ENCODE assay signal across 24 cellular contexts in genomic region chr4:2615821-2616220, GRCh38.
DNase-seq lines count a peak whose midpoint lies in the region; ATAC-seq, FAIRE-seq and TF ChIP-seq lines count a peak whose summit lies in the region.
"Had no signal": no experiment of that assay in that cellular context is flagged by ENCODE, and none has a peak within 500 bp of the region (broad histone marks: within the 10 kb centered on the region; RNA-seq: fewer than 3 reads in every experiment).

No MANE protein-coding gene starts in this region.

- CTCF ChIA-PET in H1 (lab: Charles Lee; ENCODE audit: partially characterized antibody), result interaction anchor here (0.7 to 1.2 kb wide), 3 partner anchors 15 to 92 kb away, joined by 3 to 4 read pairs (median 4); no protein-coding TSS in a partner anchor
- CTCF ChIA-PET in HEK293T (lab: Yijun Ruan, JAX), result no interaction called here

- no peak for TF ChIP-seq EP300 in Ishikawa (IDR thresholded peaks at IDR 0.05; ENCODE audit: borderline replicate concordance)
- TF ChIP-seq EP300 in H1 (IDR thresholded peaks at IDR 0.05; ENCODE audit: borderline replicate concordance in 1 of 2, low read depth in 2 of 2, low read length in 2 of 2), result no peak

- POLR2A ChIA-PET in H1 (lab: Charles Lee; ENCODE audit: partially characterized antibody), result interaction anchor here (1.1 kb wide), 1 partner anchor 459 kb away, joined by 3 read pairs; the partner anchor contains the start of genes HTT and HTT-AS
- POLR2A ChIA-PET in HEK293T (lab: Yijun Ruan, JAX), result no interaction called here

- H3K4me3 Mint-ChIP-seq in stimulated activated effector memory CD8-positive, alpha-beta T cell treated with anti-CD3 and anti-CD28 coated beads, Interleukin-12 subunit alpha, Interleukin-12 subunit beta, amount 100 ng/mL, for 72 hours, result no peak overlapping the region
- H3K4me3 Mint-ChIP-seq: CD8-positive, alpha-beta T cell had no signal

- no peak overlapping the region for H3K9ac ChIP-seq in H1 (replicated peaks in 1 of 4; ENCODE audit: extremely low read depth in 1 of 4, low read depth in 3 of 4, low read length in 3 of 4)
- H3K9ac ChIP-seq: SK-N-SH had no signal

- peaks cover 0 to 4% of the 10 kb centered on the region in 2 experiments for H4K20me1 ChIP-seq in H1 (replicated peaks in 1 of 2; ENCODE audit: control insufficient read depth in 1 of 2, insufficient read depth in 2 of 2, low read length in 2 of 2)

- no peaks in the 10 kb centered on the region for H3K36me3 ChIP-seq in H1 (ENCODE audit: control insufficient read depth in 2 of 4, insufficient read depth in 4 of 4, low read length in 3 of 4)
- H3K36me3 ChIP-seq in aorta (ENCODE audit: control insufficient read depth in 1 of 2, insufficient read depth in 2 of 2, low read length in 1 of 2), result no peaks in the 10 kb centered on the region
- H3K36me3 ChIP-seq: BE2C had no signal

- H4K8ac ChIP-seq in H1 (ENCODE audit: extremely low read depth, insufficient read depth, low read length), result no peak overlapping the region

- TF ChIP-seq POLR2A in H1 (IDR thresholded peaks at IDR 0.05; ENCODE audit: control extremely low read depth in 1 of 2, low read depth in 2 of 2, low read length in 2 of 2), result no peak

- no peaks in the 10 kb centered on the region for H3K9me3 Mint-ChIP-seq in stimulated activated effector memory CD8-positive, alpha-beta T cell treated with anti-CD3 and anti-CD28 coated beads, Interleukin-12 subunit alpha, Interleukin-12 subunit beta, amount 100 ng/mL, for 72 hours
- H3K9me3 Mint-ChIP-seq: CD8-positive, alpha-beta T cell had no signal

- H3K14ac ChIP-seq in H1 (ENCODE audit: insufficient read length), result no peak overlapping the region

- H2BK120ac ChIP-seq in H1 (replicated peaks; ENCODE audit: low read depth, low read length), result no peak overlapping the region

- no peak for FAIRE-seq in H1 (lab: Jason Lieb, UNC)
- FAIRE-seq: GM12878, H54, HTR-8/SVneo had no signal

- no peak overlapping the region for H2BK20ac ChIP-seq in H1 (ENCODE audit: low read length)

- no peak overlapping the region for H4K5ac ChIP-seq in H1 (ENCODE audit: insufficient read length, low read depth, low read length)

- H2AFZ ChIP-seq in H1 (ENCODE audit: low read length), result no peak overlapping the region

- peak overlapping the region; percentile 43 for H3K27ac Mint-ChIP-seq in stimulated activated effector memory CD8-positive, alpha-beta T cell treated with anti-CD3 and anti-CD28 coated beads, Interleukin-12 subunit alpha, Interleukin-12 subunit beta, amount 100 ng/mL, for 72 hours
- H3K27ac Mint-ChIP-seq: CD8-positive, alpha-beta T cell had no signal

- H2BK5ac ChIP-seq in H1 (ENCODE audit: low read depth, low read length), result no peak overlapping the region

- H3K9me3 ChIP-seq in H1 (ENCODE audit: insufficient read depth in 2 of 2, low read depth in 1 of 2, low read length in 1 of 2) (no peaks in the 10 kb centered on the region), aorta (ENCODE audit: control insufficient read depth, low read length) (no peaks in the 10 kb centered on the region)
- H3K9me3 ChIP-seq: BE2C, SK-N-SH had no signal

- H2AK5ac ChIP-seq in H1 (ENCODE audit: low read depth, low read length), result no peak overlapping the region

- peaks cover 33% of the 10 kb centered on the region for H3K4me1 Mint-ChIP-seq in stimulated activated effector memory CD8-positive, alpha-beta T cell treated with anti-CD3 and anti-CD28 coated beads, Interleukin-12 subunit alpha, Interleukin-12 subunit beta, amount 100 ng/mL, for 72 hours

- no peak overlapping the region for H3K4ac ChIP-seq in H1 (replicated peaks; ENCODE audit: insufficient read length, low read depth, low read length)

- H3K4me1 ChIP-seq in H1 (replicated peaks in 1 of 4; ENCODE audit: control insufficient read depth in 3 of 4, insufficient read depth in 4 of 4, low read length in 3 of 4) (peaks cover 0 to 5% (median 2%) of the 10 kb centered on the region in 4 experiments; a peak in 5 of 7 replicates), aorta (ENCODE audit: control insufficient read depth in 1 of 2, insufficient read depth in 2 of 2, low read length in 2 of 2) (no peaks in the 10 kb centered on the region)
- H3K4me1 ChIP-seq: BE2C had no signal

- WGBS in H1 (ENCODE audit: extremely low coverage in 1 of 2, insufficient coverage in 1 of 2, insufficient read length in 1 of 2, insufficient replicate concordance in 2 of 2, low coverage in 1 of 2, low lambda C conversion rate in 2 of 2, missing lambda C conversion rate in 1 of 2), 2 experiments, result 94% methylated on average over 14 of the region's 14 CpGs; no CpG with 5 or more reads in 1 of the 2 experiments
- 96 to 97% methylated on average over 14 of the region's 14 CpGs for WGBS in aorta, 2 donors

- no peaks in the 10 kb centered on the region for H3K23me2 ChIP-seq in H1 (ENCODE audit: low read depth, low read length)

- H2BK12ac ChIP-seq in H1 (ENCODE audit: low read depth, low read length), result no peak overlapping the region

- peaks cover 6% of the 10 kb centered on the region for H3K36me3 Mint-ChIP-seq in stimulated activated effector memory CD8-positive, alpha-beta T cell treated with anti-CD3 and anti-CD28 coated beads, Interleukin-12 subunit alpha, Interleukin-12 subunit beta, amount 100 ng/mL, for 72 hours

- H4K91ac ChIP-seq in H1 (replicated peaks; ENCODE audit: insufficient read length, low read length), result no peak overlapping the region

- H3K4me3 ChIP-seq in H1 (ENCODE audit: extremely low read depth in 1 of 4, insufficient read depth in 2 of 4, low read depth in 3 of 4, low read length in 4 of 4), result no peak overlapping the region
- no peak overlapping the region for H3K4me3 ChIP-seq in aorta (ENCODE audit: low read length in 2 of 2)
- H3K4me3 ChIP-seq: GM12878 had no signal

- no peak overlapping the region for H3K27ac ChIP-seq in H1 (ENCODE audit: low read depth, low read length)
- H3K27ac ChIP-seq in aorta (ENCODE audit: low read depth in 1 of 2, low read length in 2 of 2), result no peak overlapping the region

- H3K23ac ChIP-seq in H1 (ENCODE audit: insufficient read length), result no peak overlapping the region

- H3K27me3 ChIP-seq in H1 (replicated peaks in 1 of 4; ENCODE audit: control insufficient read depth in 3 of 4, extremely low read depth in 1 of 4, insufficient read depth in 3 of 4, low read length in 3 of 4), result no peaks in the 10 kb centered on the region
- H3K27me3 ChIP-seq in aorta (ENCODE audit: control insufficient read depth in 1 of 2, insufficient read depth in 2 of 2, low read length in 1 of 2), result no peaks in the 10 kb centered on the region
- H3K27me3 ChIP-seq: BE2C had no signal

- peaks cover 3% of the 10 kb centered on the region; the same call in 1 of the 2 replicates for H3K79me1 ChIP-seq in H1 (ENCODE audit: low read depth, low read length)

- H3K18ac ChIP-seq in H1 (ENCODE audit: extremely low read depth, low read length), result no peak overlapping the region

- intact Hi-C loops in aorta (cut with DNase I), result no loop called here

- no peak overlapping the region for H3K56ac ChIP-seq in H1 (replicated peaks; ENCODE audit: insufficient read length, low read depth, low read length)

- DNase-seq in activated effector memory CD4-positive, alpha-beta T cell treated with anti-CD3 and anti-CD28 coated beads, Interleukin-2, amount 50 U/mL, for 16 hours, result peak; percentile 42
- DNase-seq in activated effector memory CD4-positive, alpha-beta T cell treated with Interleukin-2 at 50 U/mL for 16 hours, result no peak
- DNase-seq in H1 (ENCODE audit: low read depth in 1 of 2, low spot score in 2 of 2) (no peak), aorta (no peak), HEK293T (ENCODE audit: extremely low spot score) (no peak)
- no peak for DNase-seq in stimulated activated effector memory CD8-positive, alpha-beta T cell treated with anti-CD3 and anti-CD28 coated beads, Interleukin-12 subunit alpha, Interleukin-12 subunit beta, amount 100 ng/mL, for 72 hours (ENCODE audit: low spot score in 2 of 2)
- DNase-seq: BE2C; Calu3; CD8-positive, alpha-beta T cell; DMS53; EL; KBM-7; NCI-H1436; NCI-H1930; NCI-H226; NCI-H524; NCI-H82; SHP77 treated with DMSO at 0.1 percent for 48 hours; SK-N-SH had no signal

- no peak for ATAC-seq in stimulated activated effector memory CD8-positive, alpha-beta T cell treated with anti-CD3 and anti-CD28 coated beads, Interleukin-12 subunit alpha, Interleukin-12 subunit beta, amount 100 ng/mL, for 72 hours
- no peak for ATAC-seq in aorta (ENCODE audit: low FRiP score)
- ATAC-seq in HG02798 (IDR thresholded peaks at IDR 0.05; ENCODE audit: poor library complexity, unreplicated experiment), result no peak
- ATAC-seq: CD8-positive, alpha-beta T cell; GM12878 had no signal

- peaks cover 3 to 75% of the 10 kb centered on the region in 2 experiments; a peak in 3 of 4 replicates for H3K79me2 ChIP-seq in H1 (ENCODE audit: control insufficient read depth in 1 of 2, insufficient read depth in 2 of 2, low read length in 2 of 2)

- TF ChIP-seq RAD21 in Ishikawa (IDR thresholded peaks at IDR 0.05; ENCODE audit: low read depth) (no peak), H1 (IDR thresholded peaks at IDR 0.05 in 1 of 2, conservative IDR thresholded peaks at IDR 0.05 in 1 of 2; ENCODE audit: low read depth in 2 of 2, low read length in 2 of 2) (no peak)

- H3K4me2 ChIP-seq in H1 (ENCODE audit: insufficient read depth in 1 of 2, low read depth in 2 of 2, low read length in 2 of 2), result no peak overlapping the region
- H3K4me2 ChIP-seq: SK-N-SH had no signal

- no peak for TF ChIP-seq CTCF in H1 (IDR thresholded peaks at IDR 0.05; ENCODE audit: control extremely low read depth in 1 of 3, insufficient read depth in 1 of 3, low read depth in 1 of 3, low read length in 3 of 3)

- no peak overlapping the region for H2BK15ac ChIP-seq in H1 (ENCODE audit: low read length)

TF ChIP-seq in Ishikawa, 13 proteins besides CTCF, POLR2A, EP300 and RAD21 (continues in another document):
- TF ChIP-seq USF1 (IDR thresholded peaks at IDR 0.05), result no peak

TF ChIP-seq in H1, 55 proteins besides CTCF, POLR2A, EP300 and RAD21 (continues in another document):
- TF ChIP-seq CEBPB (IDR thresholded peaks at IDR 0.05; ENCODE audit: low read depth, low read length), result peak; percentile 82; the same call in 1 of the 2 replicates
- no peak for TF ChIP-seq EZH2 (IDR thresholded peaks at IDR 0.05; ENCODE audit: low read depth, low read length, severe bottlenecking)

TF ChIP-seq in HEK293T, 16 proteins besides CTCF, POLR2A, EP300 and RAD21 (continues in another document):
- no peak for TF ChIP-seq BHLHE40 (IDR thresholded peaks at IDR 0.05; ENCODE audit: borderline replicate concordance)
- TF ChIP-seq HDGF (IDR thresholded peaks at IDR 0.05; ENCODE audit: borderline replicate concordance), result no peak
- TF ChIP-seq CTBP1 (IDR thresholded peaks at IDR 0.05; ENCODE audit: borderline replicate concordance), result no peak
- TF ChIP-seq FOXA1 (IDR thresholded peaks at IDR 0.05), result no peak
- TF ChIP-seq LEF1 (IDR thresholded peaks at IDR 0.05; ENCODE audit: borderline replicate concordance), result no peak
- no peak for TF ChIP-seq SP1 (IDR thresholded peaks at IDR 0.05)
